ENCODE assay signal across 11 cellular contexts in genomic region chr17:42027961-42028790, GRCh38. TPM values are rescaled to one million over a fixed set of nuclear protein-coding genes. Genes with fewer than 3 reads are reported as not detected.
A peak's percentile ranks its signal among the peaks of the same experiment; 100 is the strongest.
DNase-seq lines count a peak whose midpoint lies in the region; ATAC-seq and TF ChIP-seq lines count a peak whose summit lies in the region.
"Had no signal": no experiment of that assay in that cellular context is flagged by ENCODE, and none has a peak within 500 bp of the region (broad histone marks: within the 10 kb centered on the region; RNA-seq: fewer than 3 reads in every experiment).

No MANE protein-coding gene starts in this region.

- H3K27ac ChIP-seq in RWPE2 (ENCODE audit: poor library complexity, severe bottlenecking) (no peak overlapping the region), hepatocyte (no peak overlapping the region)

- H3K9me2 ChIP-seq in hepatocyte (replicated peaks; ENCODE audit: insufficient read depth) = no peaks in the 10 kb centered on the region

- no peak for ATAC-seq in RWPE2 (ENCODE audit: low read depth)
- no peak for ATAC-seq in GM18517 (IDR thresholded peaks at IDR 0.05; ENCODE audit: unreplicated experiment)

- H3K9me3 ChIP-seq in RWPE2 (ENCODE audit: severe bottlenecking) (no peaks in the 10 kb centered on the region), hepatocyte (ENCODE audit: low read depth) (no peaks in the 10 kb centered on the region)

- H3K4me1 ChIP-seq in RWPE2 (ENCODE audit: insufficient read depth, poor library complexity, severe bottlenecking) (peaks cover 8% of the 10 kb centered on the region), hepatocyte (ENCODE audit: insufficient read depth) (no peaks in the 10 kb centered on the region)

- 55% methylated on average over 18 of the region's 19 CpGs for WGBS in hepatocyte (ENCODE audit: low lambda C conversion rate, missing lambda C conversion rate)

- peak; percentile 5 for TF ChIP-seq CTCF in AG04449 (IDR thresholded peaks at IDR 0.05; ENCODE audit: insufficient read depth, low read length, missing control alignments)
- 0 out of 2 replicates have a peak, but pooled peaks have one; percentile 4 for TF ChIP-seq CTCF in GM12875 (IDR thresholded peaks at IDR 0.05; ENCODE audit: borderline replicate concordance, insufficient read depth, low read depth, low read length)
- TF ChIP-seq CTCF in RWPE2 (IDR thresholded peaks at IDR 0.05; ENCODE audit: poor library complexity, severe bottlenecking) = peak; percentile 7
- TF ChIP-seq CTCF in hepatocyte (IDR thresholded peaks at IDR 0.05; ENCODE audit: poor library complexity) = peak; percentile 16

- CTCF ChIA-PET in AG04449 (lab: Yijun Ruan, JAX) = interaction anchor here (1.7 to 20.7 kb wide), 6 partner anchors 10 to 82 kb away, joined by 3 to 451 read pairs (median 24); partner anchors contain the start of genes DHX58, DNAJC7, HSPB9 and KAT2A

- H3K4me3 ChIP-seq in AG04449 (ENCODE audit: low read depth, low read length) (no peak overlapping the region), GM12875 (ENCODE audit: low read depth, low read length) (no peak overlapping the region), RWPE2 (ENCODE audit: severe bottlenecking) (no peak overlapping the region), hepatocyte (no peak overlapping the region)

- H3K27me3 ChIP-seq in RWPE2 (ENCODE audit: insufficient read depth, poor library complexity, severe bottlenecking) = no peaks in the 10 kb centered on the region
- no peaks in the 10 kb centered on the region for H3K27me3 ChIP-seq in hepatocyte

- no peak overlapping the region for H3K4me2 ChIP-seq in hepatocyte

- H4K20me1 ChIP-seq in hepatocyte (ENCODE audit: insufficient read depth, poor library complexity, severe bottlenecking) = no peaks in the 10 kb centered on the region

- no peak overlapping the region for H2AFZ ChIP-seq in hepatocyte

- no peaks in the 10 kb centered on the region for H3K79me2 ChIP-seq in hepatocyte

- POLR2A ChIA-PET in AG04449 (lab: Yijun Ruan, JAX) = interaction anchor here (1.8 kb wide), 1 partner anchor 84 kb away, joined by 4 read pairs; the partner anchor contains the start of gene DHX58

- H3K36me3 ChIP-seq in RWPE2 (ENCODE audit: low read depth) (peaks cover 8% of the 10 kb centered on the region), hepatocyte (replicated peaks; ENCODE audit: insufficient read depth, low read depth) (no peaks in the 10 kb centered on the region)

- DNase-seq in AG04449 (ENCODE audit: low read depth, low spot score) (no peak), RWPE2 (ENCODE audit: low spot score) (no peak), hepatocyte (ENCODE audit: low spot score) (peak; percentile 46), superior temporal gyrus (ENCODE audit: extremely low spot score) (no peak), NCI-H1092 treated with DMSO at 0.1 percent for 48 hours (lab: John Stamatoyannopoulos, UW) (no peak)
- DNase-seq in activated CD8-positive, alpha-beta memory T cell treated with anti-CD3 and anti-CD28 coated beads, Interleukin-2, amount 50 U/mL, for 4 hours = no peak
- DNase-seq: activated B cell treated with CpG ODN at 0.5 μM for 24 hours; activated naive CD4-positive, alpha-beta T cell treated with anti-CD3 and anti-CD28 coated beads, Interleukin-2, amount 10 ng/mL, durations not matched to agents 7 days and 5 days; naive B cell had no signal

RNA-seq across cellular contexts. Expression of gene NKIRAS2, which starts 8.3 kb away (rescaled TPM):
- 37.5 and 40.8 TPM in 2 replicates for total RNA-seq in hepatocyte
- polyA plus RNA-seq in hepatocyte = 55.0 and 57.2 TPM in 2 replicates

RNA-seq across cellular contexts. Expression of gene DNAJC7, which starts 10.9 kb away (rescaled TPM):
- 73.6 and 86.3 TPM in 2 replicates for total RNA-seq in hepatocyte
- 50.1 and 61.7 TPM in 2 replicates for polyA plus RNA-seq in hepatocyte

RNA-seq across cellular contexts. Expression of gene C17orf113, which starts 22.2 kb away (rescaled TPM):
- 1.1 and 1.9 TPM in 2 replicates for total RNA-seq in hepatocyte
- 0.46 and 1.2 TPM in 2 replicates for polyA plus RNA-seq in hepatocyte
